18 cellular contexts compared by ENCODE assay signal in genomic region chr2:66427219-66427768, GRCh38. TPM values are rescaled to one million over a fixed set of nuclear protein-coding genes. Genes with fewer than 3 reads are reported as not detected.
DNase-seq lines count a peak whose midpoint lies in the region; ATAC-seq and TF ChIP-seq lines count a peak whose summit lies in the region.
"Had no signal": no experiment of that assay in that cellular context is flagged by ENCODE, and none has a peak within 500 bp of the region (broad histone marks: within the 10 kb centered on the region; RNA-seq: fewer than 3 reads in every experiment).

No MANE protein-coding gene starts in this region.

- no peak overlapping the region for H3K23ac ChIP-seq in trophoblast cell (ENCODE audit: low read length)

- H3K9ac ChIP-seq in trophoblast cell (ENCODE audit: low read length) = no peak overlapping the region

- H3F3A ChIP-seq in GM23338 (replicated peaks; ENCODE audit: low read depth) = peaks cover 11% of the 10 kb centered on the region

- no peak for TF ChIP-seq CTCF in GM23338 (conservative IDR thresholded peaks at IDR 0.05; ENCODE audit: low read depth in 2 of 2)
- TF ChIP-seq CTCF in glutamatergic neuron (IDR thresholded peaks at IDR 0.05; ENCODE audit: partially characterized antibody, unreplicated experiment) = no peak
- TF ChIP-seq CTCF in chondrocyte (IDR thresholded peaks at IDR 0.05) = no peak

- H3K18ac ChIP-seq in trophoblast cell (ENCODE audit: low read length) = no peak overlapping the region

- no CpG with 5 or more reads among the region's 10 CpGs for WGBS in trophoblast cell (ENCODE audit: extremely low coverage, insufficient coverage, insufficient read length)

- H3K9me2 ChIP-seq in GM23338 (ENCODE audit: insufficient read depth) = no peaks in the 10 kb centered on the region

- H3K9me3 Mint-ChIP-seq in GM23338 (no peaks in the 10 kb centered on the region), glutamatergic neuron (ENCODE audit: unreplicated experiment) (peaks cover 3% of the 10 kb centered on the region), chondrocyte (ENCODE audit: low read depth) (no peaks in the 10 kb centered on the region)
- H3K9me3 Mint-ChIP-seq: natural killer cell had no signal

- H3K36me3 ChIP-seq in GM23338 (ENCODE audit: insufficient read depth) (no peaks in the 10 kb centered on the region), trophoblast cell (ENCODE audit: control insufficient read depth in 1 of 2, insufficient read depth in 2 of 2, low read length in 2 of 2) (no peaks in the 10 kb centered on the region)
- H3K36me3 ChIP-seq: lower lobe of right lung had no signal

- no peak overlapping the region for H2BK120ac ChIP-seq in trophoblast cell (ENCODE audit: insufficient read depth, low read length, poor library complexity)

- H4K91ac ChIP-seq in trophoblast cell (ENCODE audit: low read depth, low read length) = no peak overlapping the region

- H3K27ac ChIP-seq in GM23338 (ENCODE audit: low read depth) = no peak overlapping the region
- H3K27ac ChIP-seq in trophoblast cell (ENCODE audit: low read depth, low read length) = no peak overlapping the region
- H3K27ac ChIP-seq: lower lobe of right lung had no signal

- ATAC-seq in GM23338 = no peak
- ATAC-seq in GM21390 (IDR thresholded peaks at IDR 0.05; ENCODE audit: unreplicated experiment) = no peak
- ATAC-seq: K562, natural killer cell, Panc1, sciatic nerve had no signal

- peaks cover 2% of the 10 kb centered on the region for H3K9me3 ChIP-seq in trophoblast cell (ENCODE audit: insufficient read depth, low read depth, low read length)
- H3K9me3 ChIP-seq: lower lobe of right lung had no signal

- H3K4me2 ChIP-seq in GM23338 (peak overlapping the region; percentile 90), trophoblast cell (ENCODE audit: low read length) (peak overlapping the region; percentile 43)

- H2AK5ac ChIP-seq in trophoblast cell (ENCODE audit: low read length) = no peak overlapping the region

- H3K4me1 Mint-ChIP-seq in GM23338 (peaks cover 39% of the 10 kb centered on the region), glutamatergic neuron (ENCODE audit: low read depth, unreplicated experiment) (peaks cover 6% of the 10 kb centered on the region), chondrocyte (ENCODE audit: low read depth) (peaks cover 22% of the 10 kb centered on the region)

- H3K27me3 Mint-ChIP-seq in GM23338 (ENCODE audit: insufficient read depth, low read depth, poor library complexity) (peaks cover 78% of the 10 kb centered on the region), glutamatergic neuron (ENCODE audit: unreplicated experiment) (peaks cover 25% of the 10 kb centered on the region), chondrocyte (ENCODE audit: low read depth) (peaks cover 68% of the 10 kb centered on the region)

- peak overlapping the region; percentile 83 for H3K4me3 Mint-ChIP-seq in GM23338
- peak overlapping the region; percentile 63 for H3K4me3 Mint-ChIP-seq in glutamatergic neuron (ENCODE audit: unreplicated experiment)
- no peak overlapping the region for H3K4me3 Mint-ChIP-seq in chondrocyte (ENCODE audit: unreplicated experiment)
- H3K4me3 Mint-ChIP-seq: natural killer cell had no signal

- no peak overlapping the region for H3K14ac ChIP-seq in trophoblast cell (ENCODE audit: low read length)

- peaks cover 19% of the 10 kb centered on the region for H3K79me1 ChIP-seq in trophoblast cell (ENCODE audit: low read length)

- no peak overlapping the region for H2AFZ ChIP-seq in GM23338
- no peak overlapping the region for H2AFZ ChIP-seq in trophoblast cell (ENCODE audit: insufficient read depth, low read length, poor library complexity)

- DNase-seq in GM23338 (ENCODE audit: low spot score) (peak; percentile 42), NCI-H748 treated with DMSO at 0.1 percent for 48 hours (lab: John Stamatoyannopoulos, UW) (peak; percentile 59), glutamatergic neuron (no peak), trophoblast cell (peak in 1 of 2 donors; percentile 21), iPS-NIHi11 (ENCODE audit: low spot score) (no peak), chondrocyte (ENCODE audit: low spot score) (no peak)
- DNase-seq in activated CD8-positive, alpha-beta memory T cell treated with anti-CD3 and anti-CD28 coated beads, Interleukin-2, amount 50 U/mL, for 4 hours = no peak
- DNase-seq: activated naive CD4-positive, alpha-beta T cell; DMS 273 treated with DMSO at 0.1 percent for 48 hours; natural killer cell; NCI-H1092; NCI-H446; stimulated activated CD4-positive, alpha-beta T cell treated with anti-CD3 and anti-CD28 coated beads, Interleukin-4, amount 100 ng/mL, for 24 hours had no signal

- H3K27me3 ChIP-seq in GM23338 (ENCODE audit: insufficient read depth) (peaks cover 100% of the 10 kb centered on the region), trophoblast cell (ENCODE audit: insufficient read depth, low read length) (peaks cover 2% of the 10 kb centered on the region)

- no peak overlapping the region for H3K27ac Mint-ChIP-seq in GM23338
- H3K27ac Mint-ChIP-seq in glutamatergic neuron (ENCODE audit: unreplicated experiment) = no peak overlapping the region
- no peak overlapping the region for H3K27ac Mint-ChIP-seq in chondrocyte (ENCODE audit: unreplicated experiment)
- H3K27ac Mint-ChIP-seq: natural killer cell had no signal

- H3K36me3 Mint-ChIP-seq in GM23338 (ENCODE audit: low read depth) (no peaks in the 10 kb centered on the region; the same call in 2 of the 3 replicates), glutamatergic neuron (ENCODE audit: unreplicated experiment) (no peaks in the 10 kb centered on the region), chondrocyte (ENCODE audit: low read depth) (no peaks in the 10 kb centered on the region)
- H3K36me3 Mint-ChIP-seq: natural killer cell had no signal

- H3K4me1 ChIP-seq in GM23338 (ENCODE audit: insufficient read depth) (peaks cover 24% of the 10 kb centered on the region), trophoblast cell (ENCODE audit: control insufficient read depth in 1 of 2, insufficient read depth in 2 of 2, low read length in 2 of 2) (peaks cover 15 to 17% of the 10 kb centered on the region in 2 experiments)

- H2BK5ac ChIP-seq in trophoblast cell (ENCODE audit: low read depth, low read length, poor library complexity) = no peak overlapping the region

- H3K79me2 ChIP-seq in GM23338 (replicated peaks; ENCODE audit: insufficient read depth) (no peaks in the 10 kb centered on the region), trophoblast cell (ENCODE audit: control insufficient read depth, insufficient read depth, low read length, poor library complexity) (peaks cover 9% of the 10 kb centered on the region)

- no peak overlapping the region for H3K4ac ChIP-seq in trophoblast cell (ENCODE audit: low read depth, low read length)

- no peak overlapping the region for H4K12ac ChIP-seq in trophoblast cell (ENCODE audit: low read depth, low read length)

- peaks cover 3% of the 10 kb centered on the region; the same call in 1 of the 2 replicates for H4K20me1 ChIP-seq in GM23338 (replicated peaks; ENCODE audit: insufficient read depth)

- no peak overlapping the region for H2BK12ac ChIP-seq in trophoblast cell (ENCODE audit: low read length)

- H4K8ac ChIP-seq in trophoblast cell (ENCODE audit: low read depth, low read length) = no peak overlapping the region

- H3K4me3 ChIP-seq in GM23338 = peak overlapping the region; percentile 68
- no peak overlapping the region for H3K4me3 ChIP-seq in trophoblast cell (ENCODE audit: low read depth, low read length)
- H3K4me3 ChIP-seq: K562, lower lobe of right lung had no signal

TF ChIP-seq in GM23338, 12 proteins besides CTCF, POLR2A, EP300 and RAD21:
- peak; percentile 61 for TF ChIP-seq EZH2 (IDR thresholded peaks at IDR 0.05; ENCODE audit: low read depth, unreplicated experiment)
- peak; percentile 44; the same call in 1 of the 2 replicates for TF ChIP-seq NANOG (IDR thresholded peaks at IDR 0.05; ENCODE audit: borderline replicate concordance)
- no peak for TF ChIP-seq ETS1 (IDR thresholded peaks at IDR 0.05)

RNA-seq across cellular contexts. Expression of gene MEIS1, which starts 7.6 kb away (rescaled TPM):
- 0.28 TPM in 1 of 2 replicates, not detected in the other for total RNA-seq in GM23338 (2014; rRNA removed; shearing (Covaris generic))
- 0.16 TPM in 1 of 2 replicates, not detected in the other for polyA plus RNA-seq in GM23338 (2016; fragmentation: Nextera tagmentation; extraction: Ambion mirVana)
- total RNA-seq in glutamatergic neuron (ENCODE audit: unreplicated experiment) = 4.8 TPM
- 19.4 and 19.9 TPM in 2 replicates for polyA plus RNA-seq in trophoblast cell (2013)
- total RNA-seq in chondrocyte = 1.1 to 18.5 TPM (median 16.9 TPM) in 3 replicates

Comparison
In these comparisons a context has a peak if more than half of its experiments do, and no peak if none do; other contexts are left out.
1. DNase-seq: peak in GM23338 (single experiment) and NCI-H748 treated with DMSO at 0.1 percent for 48 hours (single experiment); none in glutamatergic neuron (single experiment), iPS-NIHi11 (single experiment), activated CD8-positive, alpha-beta memory T cell treated with anti-CD3 and anti-CD28 coated beads, Interleukin-2, amount 50 U/mL, for 4 hours (single experiment) and chondrocyte (single experiment).